Comparison of ENCODE assay signal across 35 cellular contexts in the genomic region with DNA sequence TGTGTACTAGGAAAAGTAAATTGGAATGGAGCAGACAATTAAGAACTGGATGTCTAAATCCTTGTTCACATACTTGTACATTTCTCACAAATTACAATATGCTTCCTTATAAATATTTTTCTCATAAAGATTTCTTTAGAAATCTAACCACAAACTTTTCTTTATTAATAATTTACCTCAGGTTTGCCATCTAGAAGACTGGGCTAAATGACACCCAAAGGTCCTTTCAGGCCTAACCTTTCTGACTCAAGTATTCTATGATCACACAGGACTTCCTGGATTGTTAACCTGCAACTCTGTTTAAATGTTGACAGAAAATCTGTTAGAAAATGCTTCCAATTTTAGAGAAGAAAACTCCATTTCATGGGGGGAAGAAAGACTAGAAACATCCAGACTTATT.
"Had no signal": no experiment of that assay in that cellular context is flagged by ENCODE, and none has a peak within 500 bp of the region (broad histone marks: within the 10 kb centered on the region; RNA-seq: fewer than 3 reads in every experiment).

No MANE protein-coding gene starts in this region.

- DNase-seq: activated effector memory CD4-positive, alpha-beta T cell treated with anti-CD3 and anti-CD28 coated beads, Interleukin-2, amount 50 U/mL, for 16 hours; activated effector memory CD4-positive, alpha-beta T cell treated with Interleukin-2 at 50 U/mL for 16 hours; activated gamma-delta T cell; activated gamma-delta T cell treated with Interleukin-2 at 50 U/mL for 16 hours; activated naive CD4-positive, alpha-beta T cell; activated naive CD4-positive, alpha-beta T cell treated with anti-CD3 and anti-CD28 coated beads for 36 hours; activated naive CD4-positive, alpha-beta T cell treated with anti-CD3 and anti-CD28 coated beads, Interleukin-2, amount 10 ng/mL, durations not matched to agents 7 days and 5 days; activated naive CD4-positive, alpha-beta T cell treated with anti-CD3 and anti-CD28 coated beads, Interleukin-2, amount 50 U/mL, for 16 hours; activated naive CD4-positive, alpha-beta T cell treated with Interleukin-2 at 50 U/mL for 16 hours; activated naive CD8-positive, alpha-beta T cell treated with anti-CD3 and anti-CD28 coated beads for 36 hours; activated naive CD8-positive, alpha-beta T cell treated with anti-CD3 and anti-CD28 coated beads, Interleukin-2, amount 10 ng/mL, durations not matched to agents 7 days and 5 days; activated naive CD8-positive, alpha-beta T cell treated with anti-CD3 and anti-CD28 coated beads, Interleukin-2, amount 50 U/mL, for 24 hours; activated T-cell treated with anti-CD3 and anti-CD28 coated beads, Interleukin-2, amount 50 U/mL, for 1 hour; activated T-cell treated with anti-CD3 and anti-CD28 coated beads, Interleukin-2, amount 50 U/mL, for 24 hours; activated T-cell treated with anti-CD3 and anti-CD28 coated beads, Interleukin-2, amount 50 U/mL, for 4 hours; activated T-cell treated with anti-CD3 and anti-CD28 coated beads, Interleukin-2, amount 50 U/mL, for 48 hours; activated T-cell treated with anti-CD3 and anti-CD28 coated beads, Interleukin-2, amount 50 U/mL, for 72 hours; adrenal gland; amniotic stem cell; amygdala; anterior cingulate cortex; aorta; body of pancreas; brain microvascular endothelial cell; caudate nucleus; central memory CD4-positive, alpha-beta T cell; cerebellar nuclear complex had no signal

- H3K4me1 Mint-ChIP-seq: activated naive CD4-positive, alpha-beta T cell treated with anti-CD3 and anti-CD28 coated beads, Interleukin-2, amount 10 ng/mL, durations not matched to agents 7 days and 5 days; activated naive CD4-positive, alpha-beta T cell treated with anti-CD3 and anti-CD28 coated beads, Interleukin-2, amount 50 U/mL, for 24 hours; activated naive CD8-positive, alpha-beta T cell treated with anti-CD3 and anti-CD28 coated beads for 36 hours; activated naive CD8-positive, alpha-beta T cell treated with anti-CD3 and anti-CD28 coated beads, Interleukin-2, amount 10 ng/mL, durations not matched to agents 7 days and 5 days; activated naive CD8-positive, alpha-beta T cell treated with anti-CD3 and anti-CD28 coated beads, Interleukin-2, amount 50 U/mL, for 24 hours; activated T-helper 17 cell treated with anti-CD3 and anti-CD28 coated beads, Interleukin-2, amount 50 U/mL, for 72 hours; brain; central memory CD8-positive, alpha-beta T cell had no signal

- H3K27ac Mint-ChIP-seq: activated naive CD4-positive, alpha-beta T cell treated with anti-CD3 and anti-CD28 coated beads for 36 hours; activated naive CD4-positive, alpha-beta T cell treated with anti-CD3 and anti-CD28 coated beads, Interleukin-2, amount 10 ng/mL, durations not matched to agents 7 days and 5 days; activated naive CD4-positive, alpha-beta T cell treated with anti-CD3 and anti-CD28 coated beads, Interleukin-2, amount 50 U/mL, for 24 hours; activated naive CD4-positive, alpha-beta T cell treated with anti-CD3 and anti-CD28 coated beads, Interleukin-2, amount 50 U/mL, for 72 hours; activated naive CD8-positive, alpha-beta T cell; activated naive CD8-positive, alpha-beta T cell treated with anti-CD3 and anti-CD28 coated beads for 36 hours; activated naive CD8-positive, alpha-beta T cell treated with anti-CD3 and anti-CD28 coated beads, Interleukin-2, amount 10 ng/mL, durations not matched to agents 7 days and 5 days; activated naive CD8-positive, alpha-beta T cell treated with anti-CD3 and anti-CD28 coated beads, Interleukin-2, amount 50 U/mL, for 24 hours; activated T-cell treated with anti-CD3 and anti-CD28 coated beads, Interleukin-2, amount 50 U/mL, for 24 hours; activated T-cell treated with anti-CD3 and anti-CD28 coated beads, Interleukin-2, amount 50 U/mL, for 72 hours; activated T-helper 1 cell treated with anti-CD3 and anti-CD28 coated beads, Interleukin-12 subunit alpha, Interleukin-12 subunit beta, Interleukin-2, Interleukin-4 antibody, amounts not matched to agents 30 ng/mL and 10 ng/mL and 1 ng/mL, durations not matched to agents 14 hours and 24 hours and 36 hours; activated T-helper 17 cell treated with anti-CD3 and anti-CD28 coated beads, Interleukin-2, amount 50 U/mL, for 72 hours; activated T-helper 2 cell treated with anti-CD3 and anti-CD28 coated beads, Interferon-gamma antibody, Interleukin-2, Interleukin-4, amounts not matched to agents 10 μg/mL and 5 μg/mL and 100 μg/mL, durations not matched to agents 14 hours and 24 hours and 36 hours; brain had no signal

- ATAC-seq: activated naive CD4-positive, alpha-beta T cell treated with anti-CD3 and anti-CD28 coated beads, Interleukin-2, amount 50 U/mL, for 72 hours; activated naive CD8-positive, alpha-beta T cell treated with anti-CD3 and anti-CD28 coated beads, Interleukin-2, amount 50 U/mL, for 24 hours; activated T-cell treated with anti-CD3 and anti-CD28 coated beads, Interleukin-2, amount 50 U/mL, for 4 hours; activated T-cell treated with anti-CD3 and anti-CD28 coated beads, Interleukin-2, amount 50 U/mL, for 72 hours; activated T-helper 17 cell treated with anti-CD3 and anti-CD28 coated beads, Interleukin-2, amount 50 U/mL, for 72 hours; body of pancreas had no signal

- H3K4me3 Mint-ChIP-seq: activated naive CD4-positive, alpha-beta T cell treated with anti-CD3 and anti-CD28 coated beads for 36 hours; activated naive CD4-positive, alpha-beta T cell treated with anti-CD3 and anti-CD28 coated beads, Interleukin-2, amount 10 ng/mL, durations not matched to agents 7 days and 5 days; activated naive CD4-positive, alpha-beta T cell treated with anti-CD3 and anti-CD28 coated beads, Interleukin-2, amount 50 U/mL, for 24 hours; activated naive CD8-positive, alpha-beta T cell; activated naive CD8-positive, alpha-beta T cell treated with anti-CD3 and anti-CD28 coated beads for 36 hours; activated naive CD8-positive, alpha-beta T cell treated with anti-CD3 and anti-CD28 coated beads, Interleukin-2, amount 10 ng/mL, durations not matched to agents 7 days and 5 days; activated naive CD8-positive, alpha-beta T cell treated with anti-CD3 and anti-CD28 coated beads, Interleukin-2, amount 50 U/mL, for 24 hours; activated T-cell treated with anti-CD3 and anti-CD28 coated beads, Interleukin-2, amount 50 U/mL, for 24 hours; activated T-cell treated with anti-CD3 and anti-CD28 coated beads, Interleukin-2, amount 50 U/mL, for 4 hours; activated T-cell treated with anti-CD3 and anti-CD28 coated beads, Interleukin-2, amount 50 U/mL, for 72 hours; activated T-helper 1 cell treated with anti-CD3 and anti-CD28 coated beads, Interleukin-12 subunit alpha, Interleukin-12 subunit beta, Interleukin-2, Interleukin-4 antibody, amounts not matched to agents 30 ng/mL and 10 ng/mL and 1 ng/mL, durations not matched to agents 14 hours and 24 hours and 36 hours; activated T-helper 17 cell treated with anti-CD3 and anti-CD28 coated beads, Interleukin-2, amount 50 U/mL, for 72 hours; brain; central memory CD8-positive, alpha-beta T cell had no signal

- H3K27me3 Mint-ChIP-seq: brain had no signal

- H3K36me3 Mint-ChIP-seq: activated naive CD4-positive, alpha-beta T cell treated with anti-CD3 and anti-CD28 coated beads, Interleukin-2, amount 10 ng/mL, durations not matched to agents 7 days and 5 days; activated naive CD4-positive, alpha-beta T cell treated with anti-CD3 and anti-CD28 coated beads, Interleukin-2, amount 50 U/mL, for 72 hours; activated naive CD8-positive, alpha-beta T cell; activated naive CD8-positive, alpha-beta T cell treated with anti-CD3 and anti-CD28 coated beads for 36 hours; activated naive CD8-positive, alpha-beta T cell treated with anti-CD3 and anti-CD28 coated beads, Interleukin-2, amount 10 ng/mL, durations not matched to agents 7 days and 5 days; brain had no signal

- H3K9me3 Mint-ChIP-seq: activated naive CD4-positive, alpha-beta T cell treated with anti-CD3 and anti-CD28 coated beads for 36 hours; activated naive CD4-positive, alpha-beta T cell treated with anti-CD3 and anti-CD28 coated beads, Interleukin-2, amount 10 ng/mL, durations not matched to agents 7 days and 5 days; activated naive CD8-positive, alpha-beta T cell treated with anti-CD3 and anti-CD28 coated beads for 36 hours; activated naive CD8-positive, alpha-beta T cell treated with anti-CD3 and anti-CD28 coated beads, Interleukin-2, amount 50 U/mL, for 24 hours; activated T-cell treated with anti-CD3 and anti-CD28 coated beads, Interleukin-2, amount 50 U/mL, for 24 hours; activated T-cell treated with anti-CD3 and anti-CD28 coated beads, Interleukin-2, amount 50 U/mL, for 72 hours; activated T-helper 1 cell treated with anti-CD3 and anti-CD28 coated beads, Interleukin-12 subunit alpha, Interleukin-12 subunit beta, Interleukin-2, Interleukin-4 antibody, amounts not matched to agents 30 ng/mL and 10 ng/mL and 1 ng/mL, durations not matched to agents 14 hours and 24 hours and 36 hours; activated T-helper 17 cell treated with anti-CD3 and anti-CD28 coated beads, Interleukin-2, amount 50 U/mL, for 72 hours; activated T-helper 2 cell treated with anti-CD3 and anti-CD28 coated beads, Interferon-gamma antibody, Interleukin-2, Interleukin-4, amounts not matched to agents 10 μg/mL and 5 μg/mL and 100 μg/mL, durations not matched to agents 14 hours and 24 hours and 36 hours had no signal
